18 cellular contexts compared by ENCODE assay signal in the genomic region with DNA sequence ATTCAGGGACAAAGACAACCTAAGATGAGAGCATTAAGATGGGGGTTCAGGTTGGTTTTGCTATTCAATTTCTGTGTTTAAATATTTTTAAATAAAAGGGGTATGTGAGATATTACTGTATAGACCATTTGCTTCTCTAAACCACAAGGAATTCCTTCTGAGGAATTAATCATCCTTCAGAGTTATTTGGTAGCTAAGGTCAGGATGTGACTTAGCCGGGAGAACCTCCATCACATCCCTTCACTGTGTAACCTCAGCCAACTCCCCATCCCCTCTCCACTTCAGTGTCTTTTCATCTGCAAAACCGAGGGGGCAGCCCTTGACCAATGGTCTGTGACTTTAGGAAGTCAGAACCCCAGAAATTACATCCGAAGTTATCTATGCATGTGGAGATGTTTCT. TPM values are rescaled to one million over a fixed set of nuclear protein-coding genes. Genes with fewer than 3 reads are reported as not detected.
DNase-seq lines count a peak whose midpoint lies in the region; ATAC-seq and TF ChIP-seq lines count a peak whose summit lies in the region.
"Had no signal": no experiment of that assay in that cellular context is flagged by ENCODE, and none has a peak within 500 bp of the region (broad histone marks: within the 10 kb centered on the region; RNA-seq: fewer than 3 reads in every experiment).

No MANE protein-coding gene starts in this region.

- H4K20me1 ChIP-seq in IMR-90 (ENCODE audit: insufficient read depth, low read length) (no peaks in the 10 kb centered on the region; the same call in 1 of the 2 replicates), osteoblast (ENCODE audit: insufficient read depth, low read length) (no peaks in the 10 kb centered on the region)

- H3K4me3 ChIP-seq in IMR-90 (ENCODE audit: insufficient read depth, low read depth, low read length) (no peak overlapping the region), brain microvascular endothelial cell (ENCODE audit: low read depth, low read length) (no peak overlapping the region), osteoblast (ENCODE audit: insufficient read depth, low read length) (no peak overlapping the region), mucosa of descending colon (no peak overlapping the region)
- H3K4me3 ChIP-seq: cardiac muscle cell, heart right ventricle, prostate gland had no signal

- no peak overlapping the region for H3K18ac ChIP-seq in IMR-90 (ENCODE audit: low read depth, low read length)

- no CpG with 5 or more reads among the region's 3 CpGs for WGBS in IMR-90 (ENCODE audit: extremely low coverage in 2 of 2, insufficient read length in 1 of 2), 2 experiments

- H3K14ac ChIP-seq in IMR-90 (replicated peaks; ENCODE audit: low read depth, low read length) = 0 out of 2 replicates have a peak overlapping the region, but pooled peaks have one; percentile 29

- H2BK20ac ChIP-seq in IMR-90 (ENCODE audit: low read depth, low read length) = no peak overlapping the region

- H3K4me2 ChIP-seq in IMR-90 (ENCODE audit: low read depth, low read length) (no peak overlapping the region), osteoblast (ENCODE audit: insufficient read depth, low read length) (no peak overlapping the region)

- in situ Hi-C loops in IMR-90 (cut with MboI; ENCODE audit: low sequenced_read_pairs) (no loop called here), brain microvascular endothelial cell (cut with HindIII; ENCODE audit: low pct_ligation_motif_present, low sequenced_read_pairs) (no loop called here)

- H3K4me1 ChIP-seq in IMR-90 (ENCODE audit: control insufficient read depth, insufficient read depth, low read length) = peaks cover 2% of the 10 kb centered on the region; the same call in 1 of the 2 replicates
- H3K4me1 ChIP-seq in osteoblast (ENCODE audit: insufficient read depth, low read length) = peaks cover 6% of the 10 kb centered on the region
- no peaks in the 10 kb centered on the region for H3K4me1 ChIP-seq in mucosa of descending colon (ENCODE audit: low read depth)
- H3K4me1 ChIP-seq: prostate gland had no signal

- H3K9me3 ChIP-seq in IMR-90 (ENCODE audit: control insufficient read depth, insufficient read depth, low read length) = no peaks in the 10 kb centered on the region
- H3K9me3 ChIP-seq in osteoblast (ENCODE audit: low read depth, low read length) = no peaks in the 10 kb centered on the region
- H3K9me3 ChIP-seq in mucosa of descending colon = no peaks in the 10 kb centered on the region
- H3K9me3 ChIP-seq: heart right ventricle, prostate gland had no signal

- no peaks in the 10 kb centered on the region for H3K4me1 Mint-ChIP-seq in T-helper 2 cell treated with Interferon-gamma antibody and Interleukin-4, amounts not matched to agents 5 μg/mL and 100 μg/mL, for 36 hours (ENCODE audit: low read depth)

- no peaks in the 10 kb centered on the region for H3K36me3 ChIP-seq in IMR-90 (ENCODE audit: control insufficient read depth, insufficient read depth, low read length)
- no peaks in the 10 kb centered on the region for H3K36me3 ChIP-seq in brain microvascular endothelial cell (replicated peaks)
- H3K36me3 ChIP-seq in osteoblast (ENCODE audit: insufficient read depth, low read length) = no peaks in the 10 kb centered on the region
- no peaks in the 10 kb centered on the region for H3K36me3 ChIP-seq in mucosa of descending colon (ENCODE audit: low read depth)
- H3K36me3 ChIP-seq: cardiac muscle cell, prostate gland had no signal

- H3K56ac ChIP-seq in IMR-90 (ENCODE audit: extremely low read depth, insufficient read depth, low read length) = no peak overlapping the region

- no peak overlapping the region for H2BK120ac ChIP-seq in IMR-90 (ENCODE audit: low read depth, low read length)

- no peaks in the 10 kb centered on the region for H3K79me2 ChIP-seq in osteoblast (ENCODE audit: insufficient read depth, low read length)

- H4K5ac ChIP-seq in IMR-90 (ENCODE audit: low read depth, low read length) = no peak overlapping the region

- H2AFZ ChIP-seq in IMR-90 (replicated peaks; ENCODE audit: low read length, poor library complexity) (no peak overlapping the region), osteoblast (ENCODE audit: low read length) (no peak overlapping the region)

- H3K9me1 ChIP-seq in IMR-90 (ENCODE audit: insufficient read depth, low read length) = peaks cover 5% of the 10 kb centered on the region; the same call in 1 of the 2 replicates

- H3K9ac ChIP-seq in IMR-90 (ENCODE audit: low read depth, low read length) = no peak overlapping the region

- DNase-seq in EH (ENCODE audit: low read depth) (peak; percentile 61), IMR-90 (peak; percentile 9), brain microvascular endothelial cell (peak; percentile 4), osteoblast (ENCODE audit: insufficient read length, low spot score, missing footprints) (peak; percentile 82), NCI-H1436 (lab: John Stamatoyannopoulos, UW) (no peak), mucosa of descending colon (no peak)
- DNase-seq in T-helper 2 cell treated with Interferon-gamma antibody and Interleukin-4, amounts not matched to agents 5 μg/mL and 100 μg/mL, for 36 hours (ENCODE audit: low spot score) = no peak
- DNase-seq: activated T-cell treated with anti-CD3 and anti-CD28 coated beads, Interleukin-2, amount 50 U/mL, for 24 hours; DMS79 treated with DMSO at 0.1 percent for 48 hours; heart right ventricle; NCI-H2171 treated with DMSO at 0.1 percent for 48 hours; NCI-H748 treated with DMSO at 0.1 percent for 48 hours; OCI-M1; SHP77 treated with DMSO at 0.1 percent for 48 hours had no signal

- no peak overlapping the region for H2BK5ac ChIP-seq in IMR-90 (ENCODE audit: low read depth, low read length, poor library complexity, severe bottlenecking)

- H3K27ac ChIP-seq in IMR-90 (ENCODE audit: insufficient read depth, low read length) (no peak overlapping the region), brain microvascular endothelial cell (no peak overlapping the region), osteoblast (ENCODE audit: low read depth, low read length) (no peak overlapping the region)
- H3K27ac ChIP-seq: cardiac muscle cell, heart right ventricle, prostate gland had no signal

- H2AK5ac ChIP-seq in IMR-90 (ENCODE audit: low read depth, low read length) = no peak overlapping the region

- H3K9me3 Mint-ChIP-seq in T-helper 2 cell treated with Interferon-gamma antibody and Interleukin-4, amounts not matched to agents 5 μg/mL and 100 μg/mL, for 36 hours = no peaks in the 10 kb centered on the region
- H3K9me3 Mint-ChIP-seq: activated T-cell treated with anti-CD3 and anti-CD28 coated beads, Interleukin-2, amount 50 U/mL, for 24 hours; dendritic cell treated with granulocyte-macrophage colony-stimulating factor and Interleukin-4, amounts not matched to agents 40 ng/mL and 50 ng/mL, for 4 days had no signal

- CTCF ChIA-PET in IMR-90 (lab: Yijun Ruan, JAX) = no interaction called here

- BruUV-seq in IMR-90 (replicated peaks; lab: Mats Ljungman, UMichigan) = no TSS peak

- no peak overlapping the region for H3K27ac Mint-ChIP-seq in T-helper 2 cell treated with Interferon-gamma antibody and Interleukin-4, amounts not matched to agents 5 μg/mL and 100 μg/mL, for 36 hours
- H3K27ac Mint-ChIP-seq: activated T-cell treated with anti-CD3 and anti-CD28 coated beads, Interleukin-2, amount 50 U/mL, for 24 hours; dendritic cell treated with granulocyte-macrophage colony-stimulating factor and Interleukin-4, amounts not matched to agents 40 ng/mL and 50 ng/mL, for 4 days had no signal

- no peak overlapping the region for H4K8ac ChIP-seq in IMR-90 (ENCODE audit: low read depth in 2 of 2, low read length in 2 of 2)

- H2AK9ac ChIP-seq in IMR-90 (replicated peaks; ENCODE audit: low read depth, low read length, poor library complexity) = no peak overlapping the region

- H3K36me3 Mint-ChIP-seq in T-helper 2 cell treated with Interferon-gamma antibody and Interleukin-4, amounts not matched to agents 5 μg/mL and 100 μg/mL, for 36 hours (ENCODE audit: low read depth) = no peaks in the 10 kb centered on the region

- H3K27me3 Mint-ChIP-seq in T-helper 2 cell treated with Interferon-gamma antibody and Interleukin-4, amounts not matched to agents 5 μg/mL and 100 μg/mL, for 36 hours (ENCODE audit: low read depth) = no peaks in the 10 kb centered on the region
- H3K27me3 Mint-ChIP-seq: activated T-cell treated with anti-CD3 and anti-CD28 coated beads, Interleukin-2, amount 50 U/mL, for 24 hours; dendritic cell treated with granulocyte-macrophage colony-stimulating factor and Interleukin-4, amounts not matched to agents 40 ng/mL and 50 ng/mL, for 4 days had no signal

- intact Hi-C loops in IMR-90 (cut with micrococcal nuclease) (no loop called here), mucosa of descending colon (cut with DNase I, micrococcal nuclease) (no loop called here)

- peak; percentile 44; the same call in 1 of the 2 replicates for ATAC-seq in IMR-90 (ENCODE audit: low read depth)
- ATAC-seq in GM18868 (IDR thresholded peaks at IDR 0.05; ENCODE audit: unreplicated experiment) = no peak
- ATAC-seq in mucosa of descending colon = no peak
- ATAC-seq: heart right ventricle had no signal

- TF ChIP-seq POLR2A in IMR-90 (IDR thresholded peaks at IDR 0.05; ENCODE audit: low read depth, low read length) = no peak

- POLR2A ChIA-PET in IMR-90 (lab: Charles Lee; ENCODE audit: unreplicated experiment) = no interaction called here

- TF ChIP-seq RAD21 in IMR-90 (IDR thresholded peaks at IDR 0.05; ENCODE audit: low read length) = no peak

- H3K27me3 ChIP-seq in IMR-90 (ENCODE audit: control insufficient read depth, insufficient read depth, low read length) (no peaks in the 10 kb centered on the region), brain microvascular endothelial cell (replicated peaks) (no peaks in the 10 kb centered on the region), osteoblast (ENCODE audit: insufficient read depth, low read length) (no peaks in the 10 kb centered on the region)
- H3K27me3 ChIP-seq: heart right ventricle had no signal

- no peaks in the 10 kb centered on the region for H3K79me1 ChIP-seq in IMR-90 (ENCODE audit: low read depth in 1 of 2, low read length in 2 of 2)

- dilution Hi-C loops in IMR-90 (cut with HindIII; ENCODE audit: low sequenced_read_pairs, unreplicated experiment) = no loop called here

- H3K23ac ChIP-seq in IMR-90 (ENCODE audit: low read depth, low read length) = no peak overlapping the region

- no peak overlapping the region for H4K91ac ChIP-seq in IMR-90 (ENCODE audit: insufficient read depth, low read depth, low read length)

- H2BK15ac ChIP-seq in IMR-90 (ENCODE audit: low read depth, low read length) = no peak overlapping the region

- H3K4ac ChIP-seq in IMR-90 (ENCODE audit: low read depth, low read length) = no peak overlapping the region

- TF ChIP-seq CTCF in IMR-90 (conservative IDR thresholded peaks at IDR 0.05; ENCODE audit: low read depth, low read length) = no peak
- no peak for TF ChIP-seq CTCF in brain microvascular endothelial cell (IDR thresholded peaks at IDR 0.05; ENCODE audit: low read depth, low read length, missing control alignments)
- TF ChIP-seq CTCF in osteoblast (IDR thresholded peaks at IDR 0.05; ENCODE audit: extremely low read depth, low read depth, low read length) = no peak
- no peak for TF ChIP-seq CTCF in mucosa of descending colon (IDR thresholded peaks at IDR 0.05)

- no peak overlapping the region for H3K4me3 Mint-ChIP-seq in T-helper 2 cell treated with Interferon-gamma antibody and Interleukin-4, amounts not matched to agents 5 μg/mL and 100 μg/mL, for 36 hours
- H3K4me3 Mint-ChIP-seq: activated T-cell treated with anti-CD3 and anti-CD28 coated beads, Interleukin-2, amount 50 U/mL, for 24 hours; dendritic cell treated with granulocyte-macrophage colony-stimulating factor and Interleukin-4, amounts not matched to agents 40 ng/mL and 50 ng/mL, for 4 days had no signal

RNA-seq across cellular contexts. Expression of gene SKOR1, which starts 48.7 kb away (rescaled TPM):
- total RNA-seq in IMR-90 (2012; rRNA removed) = not detected in 2 replicates
- 0.03 and 0.06 TPM in 2 replicates for polyA plus RNA-seq in IMR-90 (2012; rRNA removed)
- 0.07 TPM in 1 of 2 replicates, not detected in the other for polyA plus RNA-seq in IMR-90 (2012; cell fraction: cytosol; rRNA removed)
- polyA plus RNA-seq in IMR-90 (2012; cell fraction: nucleus; rRNA removed; ENCODE audit: low replicate concordance) = 0.21 and 0.52 TPM in 2 replicates
- total RNA-seq in osteoblast = 0.29 and 0.36 TPM in 2 replicates
- total RNA-seq in mucosa of descending colon = under 1 TPM; 0.34 to 0.63 (median 0.58) TPM
- polyA plus RNA-seq: cardiac muscle cell had no signal

Comparison
In these comparisons a context has a peak if more than half of its experiments do, and no peak if none do; other contexts are left out.
1. DNase-seq: peak in EH (single experiment), IMR-90 (single experiment), brain microvascular endothelial cell (single experiment) and osteoblast (single experiment); none in NCI-H1436 (single experiment), T-helper 2 cell treated with Interferon-gamma antibody and Interleukin-4, amounts not matched to agents 5 μg/mL and 100 μg/mL, for 36 hours (single experiment) and mucosa of descending colon (0 of 3).